Comparison of ENCODE assay signal across 28 cellular contexts in the genomic region with DNA sequence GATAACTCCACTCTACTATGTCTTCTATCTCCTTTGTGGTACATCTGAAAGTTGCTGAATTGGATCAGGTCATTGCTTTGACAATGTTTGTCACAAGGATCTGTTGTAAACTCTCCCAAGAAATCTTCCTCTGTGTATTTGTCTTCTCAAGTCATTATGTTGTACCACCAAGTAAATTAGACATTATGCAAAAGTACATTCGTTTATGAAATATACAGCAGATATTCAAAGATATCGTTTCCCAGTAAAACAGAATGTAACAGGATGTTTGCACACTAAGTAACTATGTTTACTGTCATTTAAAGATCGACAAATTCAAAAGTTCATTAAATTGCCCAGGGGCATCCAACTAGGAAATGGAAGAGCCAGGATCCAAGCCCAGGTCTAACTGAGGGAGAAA.
DNase-seq lines count a peak whose midpoint lies in the region; ATAC-seq, FAIRE-seq and TF ChIP-seq lines count a peak whose summit lies in the region.
"Had no signal": no experiment of that assay in that cellular context is flagged by ENCODE, and none has a peak within 500 bp of the region (broad histone marks: within the 10 kb centered on the region; RNA-seq: fewer than 3 reads in every experiment).

No MANE protein-coding gene starts in this region.

- no TSS peak for BruUV-seq in HCT116 (replicated peaks; lab: Mats Ljungman, UMichigan)

- H3K9me2 ChIP-seq in HCT116 (ENCODE audit: insufficient read depth): no peaks in the 10 kb centered on the region

- CTCF ChIA-PET in HCT116 (lab: Charles Lee): no interaction called here

- intact Hi-C loops in HCT116 (cut with micrococcal nuclease) (no loop called here), breast epithelium (cut with DNase I; ENCODE audit: low total_unique reads) (no loop called here)

- no peak for TF ChIP-seq RAD21 in HCT116 (IDR thresholded peaks at IDR 0.05; ENCODE audit: low read depth)

- POLR2A ChIA-PET in HCT116 (lab: Charles Lee): no interaction called here

- no peak overlapping the region for H3K9ac ChIP-seq in HCT116 (ENCODE audit: low read length)
- H3K9ac ChIP-seq: BLaER1 had no signal

- H3K27ac ChIP-seq in 22Rv1: peak overlapping the region; percentile 67
- H3K27ac ChIP-seq in HCT116 (ENCODE audit: low read depth, low read length): no peak overlapping the region
- H3K27ac ChIP-seq in VCaP: peak overlapping the region; percentile 54
- H3K27ac ChIP-seq in breast epithelium: no peak overlapping the region
- H3K27ac ChIP-seq: BLaER1 had no signal

- TF ChIP-seq POLR2A in HCT116 (IDR thresholded peaks at IDR 0.05; ENCODE audit: borderline replicate concordance, extremely low read depth, insufficient read depth, insufficient read length) (no peak), breast epithelium (IDR thresholded peaks at IDR 0.05) (no peak)

- H4K20me1 ChIP-seq in HCT116 (ENCODE audit: insufficient read depth): no peaks in the 10 kb centered on the region
- H4K20me1 ChIP-seq: BLaER1 had no signal

- H3K36me3 ChIP-seq in HCT116 (ENCODE audit: control insufficient read depth in 1 of 2, insufficient read depth in 2 of 2, low read length in 2 of 2): no peaks in the 10 kb centered on the region
- no peaks in the 10 kb centered on the region for H3K36me3 ChIP-seq in breast epithelium
- H3K36me3 ChIP-seq: BE2C, BLaER1 had no signal

- peak overlapping the region; percentile 67 for H2AFZ ChIP-seq in HCT116 (ENCODE audit: low read depth, low read length, poor library complexity, severe bottlenecking)

- no peaks in the 10 kb centered on the region for H3K4me1 ChIP-seq in HCT116 (ENCODE audit: control insufficient read depth in 1 of 2, insufficient read depth in 2 of 2, low read length in 2 of 2)
- no peaks in the 10 kb centered on the region for H3K4me1 ChIP-seq in breast epithelium
- H3K4me1 ChIP-seq: BE2C, BLaER1, Caco-2 had no signal

- FAIRE-seq in D721Med (lab: Jason Lieb, UNC): peak; percentile 75
- FAIRE-seq: A204.1, GM12878, GM12892, GM18507 had no signal

- TF ChIP-seq CTCF in 22Rv1 (IDR thresholded peaks at IDR 0.05) (no peak), D721Med (IDR thresholded peaks at IDR 0.05; ENCODE audit: insufficient read depth, missing control alignments) (no peak), HCT116 (IDR thresholded peaks at IDR 0.05 in 2 of 3, conservative IDR thresholded peaks at IDR 0.05 in 1 of 3; ENCODE audit: borderline replicate concordance in 1 of 3, insufficient read depth in 1 of 3, low read depth in 2 of 3, low read length in 2 of 3) (no peak), VCaP (conservative IDR thresholded peaks at IDR 0.05) (no peak), breast epithelium (IDR thresholded peaks at IDR 0.05) (no peak)

- H3K9me3 ChIP-seq in HCT116 (ENCODE audit: control insufficient read depth in 1 of 2, insufficient read depth in 1 of 2, low read depth in 1 of 2, low read length in 2 of 2): no peaks in the 10 kb centered on the region
- no peaks in the 10 kb centered on the region for H3K9me3 ChIP-seq in breast epithelium
- H3K9me3 ChIP-seq: BE2C, BLaER1, Caco-2 had no signal

- RAD21 ChIA-PET in HCT116 (lab: Charles Lee; ENCODE audit: low non-redundant PET in 1 of 2, low total read pairs in 2 of 2, uncharacterized antibody in 2 of 2, unreplicated experiment in 2 of 2): no interaction called here

- DNase-seq in D721Med (ENCODE audit: insufficient read length, low spot score) (no peak), HCT116 (ENCODE audit: low read depth, low spot score) (no peak), breast epithelium (ENCODE audit: low spot score in 2 of 2) (no peak)
- DNase-seq in activated T-cell treated with anti-CD3 and anti-CD28 coated beads, Interleukin-2, amount 50 U/mL, for 1 hour: no peak
- DNase-seq: 8988T; ACHN; BE2C; C1 segment of cervical spinal cord; Caco-2; Calu3; CD4-positive, alpha-beta T cell; CD8-positive, alpha-beta T cell; DMS 273 treated with DMSO at 0.1 percent for 48 hours; DMS153; DMS53; DMS79; DND-41; EL; GDM1 had no signal

- no peaks in the 10 kb centered on the region for H3K79me2 ChIP-seq in HCT116 (ENCODE audit: insufficient read depth, low read length)

- no peak for ATAC-seq in HCT116
- ATAC-seq in GM21717 (IDR thresholded peaks at IDR 0.05; ENCODE audit: unreplicated experiment): no peak
- ATAC-seq in HG03108 (IDR thresholded peaks at IDR 0.05; ENCODE audit: unreplicated experiment): no peak
- ATAC-seq: CD8-positive, alpha-beta T cell; GM12878 had no signal

- H3K4me3 ChIP-seq in HCT116 (replicated peaks in 1 of 2; ENCODE audit: low read depth in 1 of 2, low read length in 2 of 2) (no peak overlapping the region), breast epithelium (no peak overlapping the region)
- H3K4me3 ChIP-seq: BLaER1, GM12878 had no signal

- no peak overlapping the region for H3K4me2 ChIP-seq in HCT116 (ENCODE audit: low read length)
- H3K4me2 ChIP-seq: BLaER1 had no signal

- no peaks in the 10 kb centered on the region for H3K27me3 ChIP-seq in HCT116 (ENCODE audit: insufficient read depth, low read length)
- H3K27me3 ChIP-seq in breast epithelium: no peaks in the 10 kb centered on the region
- H3K27me3 ChIP-seq: BE2C, BLaER1 had no signal

TF ChIP-seq in HCT116, 20 proteins besides CTCF, POLR2A, EP300 and RAD21:
- no peak for TF ChIP-seq FOSL1 (IDR thresholded peaks at IDR 0.05; ENCODE audit: low read depth)
- no peak for TF ChIP-seq POLR2AphosphoS5 (IDR thresholded peaks at IDR 0.05; ENCODE audit: low read depth, low read length)
- TF ChIP-seq ZFX (IDR thresholded peaks at IDR 0.05): no peak
- TF ChIP-seq ATF3 (IDR thresholded peaks at IDR 0.05): no peak
- no peak for TF ChIP-seq SRF (IDR thresholded peaks at IDR 0.05; ENCODE audit: low read depth)
- TF ChIP-seq MAX (IDR thresholded peaks at IDR 0.05): no peak
- TF ChIP-seq, protein P1, sequence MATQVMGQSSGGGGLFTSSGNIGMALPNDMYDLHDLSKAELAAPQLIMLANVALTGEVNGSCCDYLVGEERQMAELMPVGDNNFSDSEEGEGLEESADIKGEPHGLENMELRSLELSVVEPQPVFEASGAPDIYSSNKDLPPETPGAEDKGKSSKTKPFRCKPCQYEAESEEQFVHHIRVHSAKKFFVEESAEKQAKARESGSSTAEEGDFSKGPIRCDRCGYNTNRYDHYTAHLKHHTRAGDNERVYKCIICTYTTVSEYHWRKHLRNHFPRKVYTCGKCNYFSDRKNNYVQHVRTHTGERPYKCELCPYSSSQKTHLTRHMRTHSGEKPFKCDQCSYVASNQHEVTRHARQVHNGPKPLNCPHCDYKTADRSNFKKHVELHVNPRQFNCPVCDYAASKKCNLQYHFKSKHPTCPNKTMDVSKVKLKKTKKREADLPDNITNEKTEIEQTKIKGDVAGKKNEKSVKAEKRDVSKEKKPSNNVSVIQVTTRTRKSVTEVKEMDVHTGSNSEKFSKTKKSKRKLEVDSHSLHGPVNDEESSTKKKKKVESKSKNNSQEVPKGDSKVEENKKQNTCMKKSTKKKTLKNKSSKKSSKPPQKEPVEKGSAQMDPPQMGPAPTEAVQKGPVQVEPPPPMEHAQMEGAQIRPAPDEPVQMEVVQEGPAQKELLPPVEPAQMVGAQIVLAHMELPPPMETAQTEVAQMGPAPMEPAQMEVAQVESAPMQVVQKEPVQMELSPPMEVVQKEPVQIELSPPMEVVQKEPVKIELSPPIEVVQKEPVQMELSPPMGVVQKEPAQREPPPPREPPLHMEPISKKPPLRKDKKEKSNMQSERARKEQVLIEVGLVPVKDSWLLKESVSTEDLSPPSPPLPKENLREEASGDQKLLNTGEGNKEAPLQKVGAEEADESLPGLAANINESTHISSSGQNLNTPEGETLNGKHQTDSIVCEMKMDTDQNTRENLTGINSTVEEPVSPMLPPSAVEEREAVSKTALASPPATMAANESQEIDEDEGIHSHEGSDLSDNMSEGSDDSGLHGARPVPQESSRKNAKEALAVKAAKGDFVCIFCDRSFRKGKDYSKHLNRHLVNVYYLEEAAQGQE (IDR thresholded peaks at IDR 0.05; ENCODE audit: low read depth): no peak
- no peak for TF ChIP-seq TCF7L2 (IDR thresholded peaks at IDR 0.05; ENCODE audit: borderline replicate concordance, extremely low read depth, insufficient read depth, insufficient read length)
- TF ChIP-seq EGR1 (IDR thresholded peaks at IDR 0.05; ENCODE audit: low read depth): no peak
- TF ChIP-seq ELF1 (IDR thresholded peaks at IDR 0.05; ENCODE audit: borderline replicate concordance, low read depth): no peak
- no peak for TF ChIP-seq YY1 (IDR thresholded peaks at IDR 0.05; ENCODE audit: extremely low read depth, insufficient replicate concordance, low read depth, low read length)
- no peak for TF ChIP-seq SP1 (IDR thresholded peaks at IDR 0.05; ENCODE audit: low read depth)
- no peak for TF ChIP-seq CEBPB (IDR thresholded peaks at IDR 0.05; ENCODE audit: low read depth)
- TF ChIP-seq CBX3 (IDR thresholded peaks at IDR 0.05; ENCODE audit: low read depth): no peak
- no peak for TF ChIP-seq JUND (IDR thresholded peaks at IDR 0.05)
- no peak for TF ChIP-seq ZNF274 (IDR thresholded peaks at IDR 0.05; ENCODE audit: low read depth, low read length)
- TF ChIP-seq, protein P2, sequence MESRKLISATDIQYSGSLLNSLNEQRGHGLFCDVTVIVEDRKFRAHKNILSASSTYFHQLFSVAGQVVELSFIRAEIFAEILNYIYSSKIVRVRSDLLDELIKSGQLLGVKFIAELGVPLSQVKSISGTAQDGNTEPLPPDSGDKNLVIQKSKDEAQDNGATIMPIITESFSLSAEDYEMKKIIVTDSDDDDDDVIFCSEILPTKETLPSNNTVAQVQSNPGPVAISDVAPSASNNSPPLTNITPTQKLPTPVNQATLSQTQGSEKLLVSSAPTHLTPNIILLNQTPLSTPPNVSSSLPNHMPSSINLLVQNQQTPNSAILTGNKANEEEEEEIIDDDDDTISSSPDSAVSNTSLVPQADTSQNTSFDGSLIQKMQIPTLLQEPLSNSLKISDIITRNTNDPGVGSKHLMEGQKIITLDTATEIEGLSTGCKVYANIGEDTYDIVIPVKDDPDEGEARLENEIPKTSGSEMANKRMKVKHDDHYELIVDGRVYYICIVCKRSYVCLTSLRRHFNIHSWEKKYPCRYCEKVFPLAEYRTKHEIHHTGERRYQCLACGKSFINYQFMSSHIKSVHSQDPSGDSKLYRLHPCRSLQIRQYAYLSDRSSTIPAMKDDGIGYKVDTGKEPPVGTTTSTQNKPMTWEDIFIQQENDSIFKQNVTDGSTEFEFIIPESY (IDR thresholded peaks at IDR 0.05; ENCODE audit: extremely low read depth, insufficient replicate concordance, low read length): no peak
- TF ChIP-seq EZH2phosphoT487 (IDR thresholded peaks at IDR 0.05; ENCODE audit: borderline replicate concordance): no peak
- TF ChIP-seq SIN3A (IDR thresholded peaks at IDR 0.05; ENCODE audit: low read depth): no peak

Comparison
In these comparisons a context has a peak if more than half of its experiments do, and no peak if none do; other contexts are left out.
1. H3K27ac ChIP-seq: peak in 22Rv1 (single experiment) and VCaP (single experiment); none in HCT116 (single experiment) and breast epithelium (0 of 2).